Comparison of ENCODE assay signal across 3 cellular contexts in genomic region chr6:153172815-153173214, GRCh38.
TF ChIP-seq lines count a peak whose summit lies in the region.

No MANE protein-coding gene starts in this region.

TF ChIP-seq in SK-N-SH, 30 proteins besides CTCF, POLR2A, EP300 and RAD21:
- TF ChIP-seq REST (IDR thresholded peaks at IDR 0.05; ENCODE audit: low read depth, low read length) (no peak), RFX5 (IDR thresholded peaks at IDR 0.05; ENCODE audit: low read length) (no peak), IRF3 (IDR thresholded peaks at IDR 0.05; ENCODE audit: low read depth, low read length) (no peak), MXI1 (IDR thresholded peaks at IDR 0.05; ENCODE audit: low read depth, low read length) (peak; percentile 64; the same call in 1 of the 2 replicates)

TF ChIP-seq in SK-N-SH treated with all-trans-retinoic acid at 6 μM for 48 hours, 23 proteins besides CTCF, POLR2A, EP300 and RAD21:
- TF ChIP-seq ZNF70 (CRISPR knock-in tag; IDR thresholded peaks at IDR 0.05) = no peak
- TF ChIP-seq ZFP30 (CRISPR knock-in tag; IDR thresholded peaks at IDR 0.05) = no peak
- TF ChIP-seq GLIS3 (CRISPR knock-in tag; IDR thresholded peaks at IDR 0.05) = no peak
- no peak for TF ChIP-seq ARNTL (CRISPR knock-in tag; IDR thresholded peaks at IDR 0.05; ENCODE audit: borderline replicate concordance, low read depth)
- no peak for TF ChIP-seq PATZ1 (CRISPR knock-in tag; IDR thresholded peaks at IDR 0.05; ENCODE audit: borderline replicate concordance)
- TF ChIP-seq SNAI2 (CRISPR knock-in tag; IDR thresholded peaks at IDR 0.05) = no peak
- no peak for TF ChIP-seq CREB5 (CRISPR knock-in tag; IDR thresholded peaks at IDR 0.05; ENCODE audit: low read depth)

TF ChIP-seq in IMR-90, 13 proteins besides CTCF, POLR2A, EP300 and RAD21:
- TF ChIP-seq MXI1 (IDR thresholded peaks at IDR 0.05; ENCODE audit: borderline replicate concordance, low read depth, low read length) (no peak), MAFK (IDR thresholded peaks at IDR 0.05; ENCODE audit: low read depth, low read length) (no peak), BHLHE40 (IDR thresholded peaks at IDR 0.05; ENCODE audit: low read depth, low read length) (no peak), USF2 (IDR thresholded peaks at IDR 0.05; ENCODE audit: low read depth, low read length) (no peak), MAZ (IDR thresholded peaks at IDR 0.05; ENCODE audit: borderline replicate concordance, low read depth, low read length) (no peak), SMC3 (IDR thresholded peaks at IDR 0.05; ENCODE audit: low read depth, low read length) (no peak), RFX5 (IDR thresholded peaks at IDR 0.05; ENCODE audit: low read depth, low read length) (no peak), ELK1 (IDR thresholded peaks at IDR 0.05; ENCODE audit: borderline replicate concordance, low read depth, low read length) (no peak), NFE2L2 (IDR thresholded peaks at IDR 0.05; ENCODE audit: low read depth, low read length) (no peak), CHD1 (IDR thresholded peaks at IDR 0.05; ENCODE audit: low read depth, low read length) (no peak), CEBPB (IDR thresholded peaks at IDR 0.05; ENCODE audit: low read depth, low read length) (no peak), FOS (IDR thresholded peaks at IDR 0.05; ENCODE audit: low read depth, low read length) (no peak), RCOR1 (IDR thresholded peaks at IDR 0.05; ENCODE audit: insufficient replicate concordance, low read length) (no peak)
